Comparison of ENCODE assay signal across 25 cellular contexts in genomic region chr3:73258057-73258456, GRCh38.
"Had no signal": no experiment of that assay in that cellular context is flagged by ENCODE, and none has a peak within 500 bp of the region (broad histone marks: within the 10 kb centered on the region; RNA-seq: fewer than 3 reads in every experiment).

No MANE protein-coding gene starts in this region.

- H3K4me3 ChIP-seq: left ventricle myocardium inferior, lung, ovary, right atrium auricular region, skin epidermis, stomach, testis, thyroid gland, transverse colon, upper lobe of left lung, vagina had no signal

- H3K27me3 ChIP-seq: ovary, right atrium auricular region, testis, thyroid gland, transverse colon, upper lobe of left lung, vagina had no signal

- H3K9me3 Mint-ChIP-seq: mesothelial cell of epicardium; stimulated activated naive B cell treated with anti-CD40 and anti-IgM and Interleukin-4, amounts not matched to agents 10 μg/mL and 1 μg/mL and 100 μg/mL, for 72 hours had no signal

- H3K4me1 Mint-ChIP-seq: naive B cell; natural killer cell; stimulated activated naive B cell treated with anti-CD40 and anti-IgM and Interleukin-4, amounts not matched to agents 10 μg/mL and 1 μg/mL and 100 μg/mL, for 72 hours had no signal

- H3K27ac Mint-ChIP-seq: naive B cell; natural killer cell; progenitor cell of endocrine pancreas; stimulated activated naive B cell treated with anti-CD40 and anti-IgM and Interleukin-4, amounts not matched to agents 10 μg/mL and 1 μg/mL and 100 μg/mL, for 72 hours had no signal

- H3K27ac ChIP-seq: left ventricle myocardium inferior, ovary, right atrium auricular region, skin epidermis, stomach, testis, thyroid gland, transverse colon, upper lobe of left lung, vagina had no signal

- H3K9me3 ChIP-seq: left ventricle myocardium inferior, ovary, right atrium auricular region, stomach, testis, thyroid gland, transverse colon, upper lobe of left lung, vagina had no signal

- ATAC-seq: natural killer cell; sciatic nerve; stimulated activated naive B cell treated with anti-CD40 and anti-IgM and Interleukin-4, amounts not matched to agents 10 μg/mL and 1 μg/mL and 100 μg/mL, for 72 hours; stimulated activated naive CD8-positive, alpha-beta T cell treated with anti-CD3 and anti-CD28 coated beads, Interleukin-15, Interleukin-2, amounts not matched to agents 100 U/mL and 50 U/mL, for 24 hours had no signal

- H3K4me3 Mint-ChIP-seq: mesothelial cell of epicardium; naive B cell; natural killer cell; stimulated activated naive B cell treated with anti-CD40 and anti-IgM and Interleukin-4, amounts not matched to agents 10 μg/mL and 1 μg/mL and 100 μg/mL, for 72 hours had no signal

- DNase-seq: hippocampal formation; islet precursor cell; left ventricle myocardium inferior; mesendoderm; naive B cell; natural killer cell; ovary; stimulated activated CD4-positive, alpha-beta T cell treated with anti-CD3 and anti-CD28 coated beads, Interleukin-12 subunit alpha, Interleukin-12 subunit beta, amount 100 ng/mL, for 4 hours; stimulated activated CD4-positive, alpha-beta T cell treated with anti-CD3 and anti-CD28 coated beads, Interleukin-15, amount 100 ng/mL, for 24 hours; stimulated activated CD4-positive, alpha-beta T cell treated with anti-CD3 and anti-CD28 coated beads, Interleukin-2, amount 100 ng/mL, for 24 hours; stimulated activated CD4-positive, alpha-beta T cell treated with anti-CD3 and anti-CD28 coated beads, Interleukin-4, amount 100 ng/mL, for 1 hour; stimulated activated naive B cell treated with anti-CD40 and anti-IgM and Interleukin-4, amounts not matched to agents 10 μg/mL and 1 μg/mL and 100 μg/mL, for 72 hours; stimulated activated naive CD8-positive, alpha-beta T cell treated with anti-CD3 and anti-CD28 coated beads, Interleukin-15, Interleukin-2, amounts not matched to agents 100 U/mL and 50 U/mL, for 24 hours; stomach; testis; thyroid gland; transverse colon; upper lobe of left lung had no signal

- H3K36me3 ChIP-seq: left ventricle myocardium inferior, ovary, right atrium auricular region, stomach, thyroid gland, transverse colon, upper lobe of left lung, vagina had no signal

- H3K4me1 ChIP-seq: left ventricle myocardium inferior, right atrium auricular region, thyroid gland, transverse colon, upper lobe of left lung, vagina had no signal

- H3K36me3 Mint-ChIP-seq: mesothelial cell of epicardium; naive B cell; natural killer cell; stimulated activated naive B cell treated with anti-CD40 and anti-IgM and Interleukin-4, amounts not matched to agents 10 μg/mL and 1 μg/mL and 100 μg/mL, for 72 hours had no signal
